In genomic region chr7:104207731-104208420, GRCh38 we compare ENCODE assay signal across 1 cellular context.
TF ChIP-seq lines count a peak whose summit lies in the region.

Gene ORC5, minus strand, starts transcription at chr7:104208013. Its CDS starts 109 bp downstream, at chr7:104207904.

TF ChIP-seq in HepG2, 621 proteins besides CTCF, POLR2A, EP300 and RAD21 (continued from another document and continues in another):
- TF ChIP-seq ZBTB14 (CRISPR knock-in tag; IDR thresholded peaks at IDR 0.05) (no peak), U2AF2 (IDR thresholded peaks at IDR 0.05; ENCODE audit: low read depth, low read length) (no peak), ZNF788 (CRISPR knock-in tag; IDR thresholded peaks at IDR 0.05; ENCODE audit: borderline replicate concordance) (peak; percentile 89; the same call in 1 of the 2 replicates), REL (CRISPR knock-in tag; conservative IDR thresholded peaks at IDR 0.05) (no peak), RNF219 (CRISPR knock-in tag; IDR thresholded peaks at IDR 0.05) (no peak), IKZF4 (CRISPR knock-in tag; IDR thresholded peaks at IDR 0.05; ENCODE audit: borderline replicate concordance, low read depth, not compliant biosample characterization) (peak; percentile 74), ZNF709 (CRISPR knock-in tag; IDR thresholded peaks at IDR 0.05) (peak; percentile 57; the same call in 1 of the 2 replicates), ZBTB1 (CRISPR knock-in tag; IDR thresholded peaks at IDR 0.05; ENCODE audit: borderline replicate concordance) (no peak), EHMT2 (IDR thresholded peaks at IDR 0.05; ENCODE audit: borderline replicate concordance, low read depth, low read length) (no peak), ADNP (CRISPR knock-in tag; IDR thresholded peaks at IDR 0.05) (no peak), PHF5A (CRISPR knock-in tag; IDR thresholded peaks at IDR 0.05; ENCODE audit: low read depth, unreplicated experiment) (peak; percentile 74), MXI1 (IDR thresholded peaks at IDR 0.05; ENCODE audit: borderline replicate concordance, low read depth, low read length) (peak; percentile 66; the same call in 1 of the 3 replicates), ZEB1 (IDR thresholded peaks at IDR 0.05; ENCODE audit: insufficient replicate concordance, low read depth) (no peak), AGO2 (optimal IDR thresholded peaks at IDR 0.05; ENCODE audit: low read depth, low read length) (no peak), ZBTB34 (CRISPR knock-in tag; IDR thresholded peaks at IDR 0.05) (no peak), RELA (CRISPR knock-in tag; IDR thresholded peaks at IDR 0.05) (no peak), ZNF263 (CRISPR knock-in tag; IDR thresholded peaks at IDR 0.05) (no peak), JUNB (CRISPR knock-in tag; IDR thresholded peaks at IDR 0.05; ENCODE audit: borderline replicate concordance) (no peak), CHD2 (IDR thresholded peaks at IDR 0.05; ENCODE audit: low read depth, low read length) (no peak), EED (CRISPR knock-in tag; IDR thresholded peaks at IDR 0.05) (peak; percentile 80; the same call in 1 of the 2 replicates), RCOR2 (CRISPR knock-in tag; IDR thresholded peaks at IDR 0.05) (0 out of 2 replicates have a peak, but pooled peaks have one; percentile 35), ZNF282 (IDR thresholded peaks at IDR 0.05; ENCODE audit: partially characterized antibody) (no peak), ETV5 (CRISPR knock-in tag; IDR thresholded peaks at IDR 0.05; ENCODE audit: borderline replicate concordance) (peak; percentile 88), NFE2 (CRISPR knock-in tag; IDR thresholded peaks at IDR 0.05) (no peak), ZNF564 (CRISPR knock-in tag; IDR thresholded peaks at IDR 0.05) (0 out of 2 replicates have a peak, but pooled peaks have one; percentile 61), ZNF431 (CRISPR knock-in tag; IDR thresholded peaks at IDR 0.05; ENCODE audit: borderline replicate concordance, low read depth) (no peak), ZMAT5 (CRISPR knock-in tag; IDR thresholded peaks at IDR 0.05; ENCODE audit: borderline replicate concordance, low read depth) (no peak), CAMTA2 (CRISPR knock-in tag; IDR thresholded peaks at IDR 0.05; ENCODE audit: borderline replicate concordance) (0 out of 2 replicates have a peak, but pooled peaks have one; percentile 43), MXD3 (CRISPR knock-in tag; IDR thresholded peaks at IDR 0.05) (peak; percentile 86), ATM (IDR thresholded peaks at IDR 0.05; ENCODE audit: borderline replicate concordance) (no peak), ZNF354B (CRISPR knock-in tag; IDR thresholded peaks at IDR 0.05) (no peak), ZNF790 (CRISPR knock-in tag; IDR thresholded peaks at IDR 0.05; ENCODE audit: borderline replicate concordance) (no peak; the same call in 1 of the 2 replicates), GTF2F1 (IDR thresholded peaks at IDR 0.05; ENCODE audit: low read length) (no peak), SP4 (CRISPR knock-in tag; IDR thresholded peaks at IDR 0.05) (peak; percentile 93), RARA (CRISPR knock-in tag; IDR thresholded peaks at IDR 0.05) (0 out of 2 replicates have a peak, but pooled peaks have one; percentile 7), ARNTL (CRISPR knock-in tag; IDR thresholded peaks at IDR 0.05) (peak; percentile 61), RNF2 (conservative IDR thresholded peaks at IDR 0.05; ENCODE audit: low read depth) (no peak), ZFAT (CRISPR knock-in tag; conservative IDR thresholded peaks at IDR 0.05) (no peak), SNAPC2 (CRISPR knock-in tag; IDR thresholded peaks at IDR 0.05) (no peak), JUN (CRISPR knock-in tag; IDR thresholded peaks at IDR 0.05) (no peak; the same call in 1 of the 2 replicates), ASH2L (IDR thresholded peaks at IDR 0.05; ENCODE audit: insufficient read length, low read depth, low read length) (peak; percentile 80), YY1 (IDR thresholded peaks at IDR 0.05; ENCODE audit: insufficient read depth, insufficient replicate concordance, low read depth, low read length) (peak; percentile 71), PAX8 (CRISPR knock-in tag; IDR thresholded peaks at IDR 0.05; ENCODE audit: borderline replicate concordance) (peak; percentile 68; the same call in 1 of the 2 replicates), AKAP8 (CRISPR knock-in tag; IDR thresholded peaks at IDR 0.05) (0 out of 2 replicates have a peak, but pooled peaks have one; percentile 66), ZNF430 (CRISPR knock-in tag; IDR thresholded peaks at IDR 0.05) (no peak; the same call in 1 of the 2 replicates)
- TF ChIP-seq, protein P1, sequence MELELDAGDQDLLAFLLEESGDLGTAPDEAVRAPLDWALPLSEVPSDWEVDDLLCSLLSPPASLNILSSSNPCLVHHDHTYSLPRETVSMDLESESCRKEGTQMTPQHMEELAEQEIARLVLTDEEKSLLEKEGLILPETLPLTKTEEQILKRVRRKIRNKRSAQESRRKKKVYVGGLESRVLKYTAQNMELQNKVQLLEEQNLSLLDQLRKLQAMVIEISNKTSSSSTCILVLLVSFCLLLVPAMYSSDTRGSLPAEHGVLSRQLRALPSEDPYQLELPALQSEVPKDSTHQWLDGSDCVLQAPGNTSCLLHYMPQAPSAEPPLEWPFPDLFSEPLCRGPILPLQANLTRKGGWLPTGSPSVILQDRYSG (CRISPR knock-in tag; IDR thresholded peaks at IDR 0.05) = no peak
- TF ChIP-seq, protein P2, sequence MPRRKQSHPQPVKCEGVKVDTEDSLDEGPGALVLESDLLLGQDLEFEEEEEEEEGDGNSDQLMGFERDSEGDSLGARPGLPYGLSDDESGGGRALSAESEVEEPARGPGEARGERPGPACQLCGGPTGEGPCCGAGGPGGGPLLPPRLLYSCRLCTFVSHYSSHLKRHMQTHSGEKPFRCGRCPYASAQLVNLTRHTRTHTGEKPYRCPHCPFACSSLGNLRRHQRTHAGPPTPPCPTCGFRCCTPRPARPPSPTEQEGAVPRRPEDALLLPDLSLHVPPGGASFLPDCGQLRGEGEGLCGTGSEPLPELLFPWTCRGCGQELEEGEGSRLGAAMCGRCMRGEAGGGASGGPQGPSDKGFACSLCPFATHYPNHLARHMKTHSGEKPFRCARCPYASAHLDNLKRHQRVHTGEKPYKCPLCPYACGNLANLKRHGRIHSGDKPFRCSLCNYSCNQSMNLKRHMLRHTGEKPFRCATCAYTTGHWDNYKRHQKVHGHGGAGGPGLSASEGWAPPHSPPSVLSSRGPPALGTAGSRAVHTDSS (CRISPR knock-in tag; conservative IDR thresholded peaks at IDR 0.05) = no peak
- TF ChIP-seq, protein P3, sequence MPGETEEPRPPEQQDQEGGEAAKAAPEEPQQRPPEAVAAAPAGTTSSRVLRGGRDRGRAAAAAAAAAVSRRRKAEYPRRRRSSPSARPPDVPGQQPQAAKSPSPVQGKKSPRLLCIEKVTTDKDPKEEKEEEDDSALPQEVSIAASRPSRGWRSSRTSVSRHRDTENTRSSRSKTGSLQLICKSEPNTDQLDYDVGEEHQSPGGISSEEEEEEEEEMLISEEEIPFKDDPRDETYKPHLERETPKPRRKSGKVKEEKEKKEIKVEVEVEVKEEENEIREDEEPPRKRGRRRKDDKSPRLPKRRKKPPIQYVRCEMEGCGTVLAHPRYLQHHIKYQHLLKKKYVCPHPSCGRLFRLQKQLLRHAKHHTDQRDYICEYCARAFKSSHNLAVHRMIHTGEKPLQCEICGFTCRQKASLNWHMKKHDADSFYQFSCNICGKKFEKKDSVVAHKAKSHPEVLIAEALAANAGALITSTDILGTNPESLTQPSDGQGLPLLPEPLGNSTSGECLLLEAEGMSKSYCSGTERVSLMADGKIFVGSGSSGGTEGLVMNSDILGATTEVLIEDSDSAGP (CRISPR knock-in tag; IDR thresholded peaks at IDR 0.05; ENCODE audit: borderline replicate concordance) = peak; percentile 89; the same call in 1 of the 2 replicates
- TF ChIP-seq, protein P4, sequence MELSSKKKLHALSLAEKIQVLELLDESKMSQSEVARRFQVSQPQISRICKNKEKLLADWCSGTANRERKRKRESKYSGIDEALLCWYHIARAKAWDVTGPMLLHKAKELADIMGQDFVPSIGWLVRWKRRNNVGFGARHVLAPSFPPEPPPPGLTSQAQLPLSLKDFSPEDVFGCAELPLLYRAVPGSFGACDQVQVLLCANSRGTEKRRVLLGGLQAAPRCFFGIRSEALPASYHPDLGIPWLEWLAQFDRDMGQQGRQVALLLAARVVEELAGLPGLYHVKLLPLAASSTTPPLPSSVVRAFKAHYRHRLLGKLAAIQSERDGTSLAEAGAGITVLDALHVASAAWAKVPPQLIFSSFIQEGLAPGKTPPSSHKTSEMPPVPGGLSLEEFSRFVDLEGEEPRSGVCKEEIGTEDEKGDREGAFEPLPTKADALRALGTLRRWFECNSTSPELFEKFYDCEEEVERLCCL (CRISPR knock-in tag; IDR thresholded peaks at IDR 0.05; ENCODE audit: borderline replicate concordance) = no peak
- TF ChIP-seq, protein P5, sequence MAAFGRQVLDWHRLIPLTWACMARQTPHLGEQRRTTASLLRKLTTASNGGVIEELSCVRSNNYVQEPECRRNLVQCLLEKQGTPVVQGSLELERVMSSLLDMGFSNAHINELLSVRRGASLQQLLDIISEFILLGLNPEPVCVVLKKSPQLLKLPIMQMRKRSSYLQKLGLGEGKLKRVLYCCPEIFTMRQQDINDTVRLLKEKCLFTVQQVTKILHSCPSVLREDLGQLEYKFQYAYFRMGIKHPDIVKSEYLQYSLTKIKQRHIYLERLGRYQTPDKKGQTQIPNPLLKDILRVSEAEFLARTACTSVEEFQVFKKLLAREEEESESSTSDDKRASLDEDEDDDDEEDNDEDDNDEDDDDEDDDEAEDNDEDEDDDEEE (CRISPR knock-in tag; IDR thresholded peaks at IDR 0.05) = peak; percentile 32; the same call in 1 of the 2 replicates
- TF ChIP-seq, protein P6, sequence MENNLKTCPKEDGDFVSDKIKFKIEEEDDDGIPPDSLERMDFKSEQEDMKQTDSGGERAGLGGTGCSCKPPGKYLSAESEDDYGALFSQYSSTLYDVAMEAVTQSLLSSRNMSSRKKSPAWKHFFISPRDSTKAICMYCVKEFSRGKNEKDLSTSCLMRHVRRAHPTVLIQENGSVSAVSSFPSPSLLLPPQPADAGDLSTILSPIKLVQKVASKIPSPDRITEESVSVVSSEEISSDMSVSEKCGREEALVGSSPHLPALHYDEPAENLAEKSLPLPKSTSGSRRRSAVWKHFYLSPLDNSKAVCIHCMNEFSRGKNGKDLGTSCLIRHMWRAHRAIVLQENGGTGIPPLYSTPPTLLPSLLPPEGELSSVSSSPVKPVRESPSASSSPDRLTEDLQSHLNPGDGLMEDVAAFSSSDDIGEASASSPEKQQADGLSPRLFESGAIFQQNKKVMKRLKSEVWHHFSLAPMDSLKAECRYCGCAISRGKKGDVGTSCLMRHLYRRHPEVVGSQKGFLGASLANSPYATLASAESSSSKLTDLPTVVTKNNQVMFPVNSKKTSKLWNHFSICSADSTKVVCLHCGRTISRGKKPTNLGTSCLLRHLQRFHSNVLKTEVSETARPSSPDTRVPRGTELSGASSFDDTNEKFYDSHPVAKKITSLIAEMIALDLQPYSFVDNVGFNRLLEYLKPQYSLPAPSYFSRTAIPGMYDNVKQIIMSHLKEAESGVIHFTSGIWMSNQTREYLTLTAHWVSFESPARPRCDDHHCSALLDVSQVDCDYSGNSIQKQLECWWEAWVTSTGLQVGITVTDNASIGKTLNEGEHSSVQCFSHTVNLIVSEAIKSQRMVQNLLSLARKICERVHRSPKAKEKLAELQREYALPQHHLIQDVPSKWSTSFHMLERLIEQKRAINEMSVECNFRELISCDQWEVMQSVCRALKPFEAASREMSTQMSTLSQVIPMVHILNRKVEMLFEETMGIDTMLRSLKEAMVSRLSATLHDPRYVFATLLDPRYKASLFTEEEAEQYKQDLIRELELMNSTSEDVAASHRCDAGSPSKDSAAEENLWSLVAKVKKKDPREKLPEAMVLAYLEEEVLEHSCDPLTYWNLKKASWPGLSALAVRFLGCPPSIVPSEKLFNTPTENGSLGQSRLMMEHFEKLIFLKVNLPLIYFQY (CRISPR knock-in tag; IDR thresholded peaks at IDR 0.05; ENCODE audit: borderline replicate concordance) = no peak
